ENCODE assay signal across 8 cellular contexts in genomic region chr14:73712540-73713141, GRCh38. TPM values are rescaled to one million over a fixed set of nuclear protein-coding genes. Genes with fewer than 3 reads are reported as not detected.
A peak's percentile ranks its signal among the peaks of the same experiment; 100 is the strongest.
DNase-seq lines count a peak whose midpoint lies in the region; FAIRE-seq and TF ChIP-seq lines count a peak whose summit lies in the region.

No MANE protein-coding gene starts in this region.

- H3K4me1 Mint-ChIP-seq in chondrocyte (ENCODE audit: low read depth), result peaks cover 36% of the 10 kb centered on the region
- H3K4me1 Mint-ChIP-seq in mesothelial cell of epicardium, result peaks cover 36% of the 10 kb centered on the region

- H3K9ac ChIP-seq in SK-N-MC (ENCODE audit: insufficient read length) (peak overlapping the region; percentile 88), MM.1S (ENCODE audit: low read length) (no peak overlapping the region)

- H3K27ac ChIP-seq in SK-N-MC (no peak overlapping the region), thymus (ENCODE audit: low read depth) (peak overlapping the region; percentile 46), MM.1S (ENCODE audit: low read length) (no peak overlapping the region)

- H4K20me1 ChIP-seq in MM.1S (ENCODE audit: insufficient read depth, low read length), result no peaks in the 10 kb centered on the region

- peak overlapping the region; percentile 94 for H3K4me3 Mint-ChIP-seq in chondrocyte (ENCODE audit: unreplicated experiment)
- H3K4me3 Mint-ChIP-seq in mesothelial cell of epicardium, result peak overlapping the region; percentile 84

- WGBS in thymus, result 3% methylated on average over 19 of the region's 19 CpGs

- H3K36me3 Mint-ChIP-seq in chondrocyte (ENCODE audit: low read depth) (peaks cover 8% of the 10 kb centered on the region), mesothelial cell of epicardium (peaks cover 4% of the 10 kb centered on the region)

- no peak for TF ChIP-seq CTCF in chondrocyte (IDR thresholded peaks at IDR 0.05)
- no peak for TF ChIP-seq CTCF in mesothelial cell of epicardium (IDR thresholded peaks at IDR 0.05; ENCODE audit: unreplicated experiment)
- no peak for TF ChIP-seq CTCF in MM.1S (IDR thresholded peaks at IDR 0.05; ENCODE audit: low read length)

- H3K27me3 ChIP-seq in thymus (ENCODE audit: control insufficient read depth, insufficient read depth) (no peaks in the 10 kb centered on the region), MM.1S (replicated peaks; ENCODE audit: insufficient read depth, low read length) (no peaks in the 10 kb centered on the region)

- H3K79me2 ChIP-seq in MM.1S (ENCODE audit: low read length), result no peaks in the 10 kb centered on the region

- peaks cover 5% of the 10 kb centered on the region for H3K4me1 ChIP-seq in thymus (ENCODE audit: control insufficient read depth, insufficient read depth, low read length)
- peaks cover 4% of the 10 kb centered on the region; the same call in 1 of the 2 replicates for H3K4me1 ChIP-seq in MM.1S (ENCODE audit: low read length)

- H3K9me3 Mint-ChIP-seq in chondrocyte (ENCODE audit: low read depth) (no peaks in the 10 kb centered on the region), mesothelial cell of epicardium (no peaks in the 10 kb centered on the region)

- FAIRE-seq in HTR-8/SVneo (lab: Jason Lieb, UNC), result no peak

- no peaks in the 10 kb centered on the region for H3K9me2 ChIP-seq in MM.1S (replicated peaks; ENCODE audit: insufficient read depth, low read length)

- no peak overlapping the region for H3K4me2 ChIP-seq in MM.1S (ENCODE audit: low read depth, low read length)

- H2AFZ ChIP-seq in MM.1S (ENCODE audit: low read length), result no peak overlapping the region

- H3K27ac Mint-ChIP-seq in chondrocyte (ENCODE audit: unreplicated experiment), result peak overlapping the region; percentile 98
- peak overlapping the region; percentile 97 for H3K27ac Mint-ChIP-seq in mesothelial cell of epicardium

- peaks cover 8% of the 10 kb centered on the region; the same call in 1 of the 2 replicates for H3K36me3 ChIP-seq in SK-N-MC (ENCODE audit: insufficient read depth, low read length)
- peaks cover 2% of the 10 kb centered on the region for H3K36me3 ChIP-seq in thymus (ENCODE audit: control insufficient read depth, insufficient read depth)
- no peaks in the 10 kb centered on the region for H3K36me3 ChIP-seq in MM.1S (replicated peaks; ENCODE audit: insufficient read depth, low read length)

- H3K9me3 ChIP-seq in SK-N-MC (ENCODE audit: low read depth, low read length), result no peaks in the 10 kb centered on the region
- no peaks in the 10 kb centered on the region for H3K9me3 ChIP-seq in thymus (ENCODE audit: control insufficient read depth)
- H3K9me3 ChIP-seq in MM.1S (replicated peaks; ENCODE audit: insufficient read depth, low read length), result no peaks in the 10 kb centered on the region

- DNase-seq in EL (peak; percentile 51), HTR-8/SVneo (ENCODE audit: insufficient read length, low spot score) (peak; percentile 51), SK-N-MC (ENCODE audit: low read depth, low spot score) (no peak), chondrocyte (ENCODE audit: low spot score) (no peak), mesothelial cell of epicardium (ENCODE audit: low spot score in 2 of 2, unreplicated experiment in 2 of 2) (no peak), MM.1S (no peak), H4 (ENCODE audit: low spot score) (no peak)

- H3F3A ChIP-seq in MM.1S (ENCODE audit: insufficient read depth, low read length), result no peaks in the 10 kb centered on the region

- no peaks in the 10 kb centered on the region for H3K27me3 Mint-ChIP-seq in chondrocyte (ENCODE audit: low read depth)
- no peaks in the 10 kb centered on the region for H3K27me3 Mint-ChIP-seq in mesothelial cell of epicardium (ENCODE audit: low read depth)

- H3K4me3 ChIP-seq in SK-N-MC (peak overlapping the region; percentile 100), thymus (ENCODE audit: low read length) (peak overlapping the region; percentile 69), MM.1S (ENCODE audit: low read length) (no peak overlapping the region)

RNA-seq across cellular contexts. Expression of gene PNMA1, which starts 1.5 kb away (rescaled TPM):
- total RNA-seq in chondrocyte (72.0 to 85.2 TPM (median 72.1 TPM) in 3 replicates), mesothelial cell of epicardium (46.4 to 48.6 TPM (median 47.7 TPM) in 3 replicates)
- polyA plus RNA-seq in thymus, result 31.2 TPM
- 12.9 and 14.0 TPM in 2 replicates for total RNA-seq in H4 (2014; rRNA removed; shearing (Covaris generic))

Comparison
In these comparisons a context has a peak if more than half of its experiments do, and no peak if none do; other contexts are left out.
1. DNase-seq: peak in EL (single experiment) and HTR-8/SVneo (single experiment); none in SK-N-MC (single experiment), chondrocyte (single experiment), mesothelial cell of epicardium (0 of 2), MM.1S (single experiment) and H4 (single experiment).